9 cellular contexts compared by ENCODE assay signal in the genomic region with DNA sequence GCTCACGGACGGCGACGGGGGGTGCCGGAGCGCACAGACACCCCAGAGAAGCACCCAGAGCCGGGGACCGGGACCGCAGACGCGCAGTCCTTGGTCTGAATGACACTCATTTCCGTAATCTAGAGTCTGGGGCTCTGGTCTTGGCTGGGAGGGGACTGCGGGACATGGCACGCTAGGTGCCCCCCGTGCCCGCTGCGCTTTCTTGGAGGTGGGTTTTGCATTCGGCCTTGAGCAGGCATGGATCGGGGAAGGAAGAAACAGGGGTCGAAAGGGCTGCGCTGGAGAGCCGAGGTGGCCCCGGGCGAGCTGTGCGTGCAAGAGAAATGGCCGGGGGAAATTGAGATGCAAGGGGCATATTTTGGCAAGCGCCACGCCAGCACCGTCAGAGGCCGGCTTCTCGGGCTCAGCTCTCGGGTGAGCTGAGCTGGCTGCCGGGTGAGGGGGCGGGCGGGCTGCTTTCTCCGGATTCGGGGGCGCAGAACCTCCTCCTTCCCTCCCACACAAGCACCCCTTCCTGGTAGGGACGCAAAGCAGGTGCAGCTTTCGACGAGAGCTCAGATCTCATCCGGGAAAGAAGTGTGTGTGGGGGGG. TPM values are rescaled to one million over a fixed set of nuclear protein-coding genes. Genes with fewer than 3 reads are reported as not detected.
A peak's percentile ranks its signal among the peaks of the same experiment; 100 is the strongest.
DNase-seq lines count a peak whose midpoint lies in the region; ATAC-seq and TF ChIP-seq lines count a peak whose summit lies in the region.
"Had no signal": no experiment of that assay in that cellular context is flagged by ENCODE, and none has a peak within 500 bp of the region (broad histone marks: within the 10 kb centered on the region; RNA-seq: fewer than 3 reads in every experiment).

No MANE protein-coding gene starts in this region.

- H3K4me1 Mint-ChIP-seq in brain: peaks cover 47% of the 10 kb centered on the region

- H3K4me3 ChIP-seq in heart left ventricle (peak overlapping the region; percentile 38 to 63 (median 50)), muscle layer of duodenum (ENCODE audit: low read depth in 1 of 2, low read length in 2 of 2) (peak overlapping the region; percentile 7 to 60), upper lobe of right lung (peak overlapping the region; percentile 39)

- H3K27me3 ChIP-seq in heart left ventricle: peaks cover 2 to 62% (median 37%) of the 10 kb centered on the region in 9 donors
- H3K27me3 ChIP-seq in muscle layer of duodenum (ENCODE audit: low read depth, low read length): peaks cover 47% of the 10 kb centered on the region
- H3K27me3 ChIP-seq in upper lobe of right lung: peaks cover 41% of the 10 kb centered on the region

- TF ChIP-seq CTCF in heart left ventricle (IDR thresholded peaks at IDR 0.05) (no peak), brain (conservative IDR thresholded peaks at IDR 0.05) (no peak), upper lobe of right lung (IDR thresholded peaks at IDR 0.05) (no peak)

- H3K4me1 ChIP-seq in heart left ventricle (peaks cover 0 to 35% (median 13%) of the 10 kb centered on the region in 12 donors), muscle layer of duodenum (ENCODE audit: control insufficient read depth in 1 of 2, insufficient read depth in 2 of 2, low read length in 2 of 2) (peaks cover 0 to 25% of the 10 kb centered on the region in 2 donors), upper lobe of right lung (peaks cover 8% of the 10 kb centered on the region)

- WGBS in heart left ventricle, 4 donors: 1 to 2% (median 1%) methylated on average over 15 to 42 of the region's 42 CpGs

- H3K27ac Mint-ChIP-seq in brain: peak overlapping the region; percentile 81 to 98 (median 97)

- ATAC-seq in heart left ventricle: peak in 1 of 4 donors; percentile 4
- ATAC-seq in left cardiac atrium: no peak
- no peak for ATAC-seq in upper lobe of right lung
- ATAC-seq in HG03354 (IDR thresholded peaks at IDR 0.05; ENCODE audit: poor library complexity, severe bottlenecking, unreplicated experiment): no peak

- H3K36me3 ChIP-seq in heart left ventricle (no peaks in the 10 kb centered on the region), muscle layer of duodenum (ENCODE audit: control insufficient read depth in 1 of 2, insufficient read depth in 2 of 2, low read length in 2 of 2) (no peaks in the 10 kb centered on the region), upper lobe of right lung (no peaks in the 10 kb centered on the region)

- no peaks in the 10 kb centered on the region for H3K36me3 Mint-ChIP-seq in brain

- no peak for TF ChIP-seq POLR2A in heart left ventricle (IDR thresholded peaks at IDR 0.05)

- H3K9me3 Mint-ChIP-seq in brain: peaks cover 0 to 3% (median 0%) of the 10 kb centered on the region in 5 experiments

- peak overlapping the region in 2 of 12 donors; percentile 33 to 50 for H3K27ac ChIP-seq in heart left ventricle
- no peak overlapping the region for H3K27ac ChIP-seq in muscle layer of duodenum (ENCODE audit: low read length)
- no peak overlapping the region for H3K27ac ChIP-seq in upper lobe of right lung

- peak overlapping the region; percentile 94 to 100 (median 97) for H3K4me3 Mint-ChIP-seq in brain

- intact Hi-C loops in heart left ventricle (cut with DNase I): loop anchor here in 1 of 10 donors (5.0 kb wide), 1 partner anchor 195 kb away; no protein-coding TSS in a partner anchor
- intact Hi-C loops in left cardiac atrium (cut with DNase I): no loop called here
- intact Hi-C loops in upper lobe of right lung (cut with DNase I): no loop called here

- no peaks in the 10 kb centered on the region for H3K9me3 ChIP-seq in heart left ventricle
- no peaks in the 10 kb centered on the region for H3K9me3 ChIP-seq in muscle layer of duodenum (ENCODE audit: control insufficient read depth in 1 of 2, low read length in 2 of 2)
- H3K9me3 ChIP-seq in upper lobe of right lung: no peaks in the 10 kb centered on the region

- H3K27me3 Mint-ChIP-seq in brain: peaks cover 33% of the 10 kb centered on the region

- DNase-seq in heart left ventricle (no peak), left cardiac atrium (no peak), upper lobe of right lung (peak; percentile 55), DMS153 (lab: John Stamatoyannopoulos, UW) (no peak)
- DNase-seq in activated effector memory CD4-positive, alpha-beta T cell treated with anti-CD3 and anti-CD28 coated beads, Interleukin-2, amount 50 U/mL, for 16 hours: no peak

RNA-seq across cellular contexts. Expression of gene NTRK3, which starts 0.9 kb away (rescaled TPM):
- 1 to 10 TPM in 8 of 9 donors, under 1 TPM in 1; 0.56 to 6.8 (median 2.0) TPM for total RNA-seq in heart left ventricle
- polyA plus RNA-seq in heart left ventricle: 1 to 10 TPM in 1 of 2 donors, under 1 TPM in 1; 0.53 to 2.4 TPM
- 1 to 10 TPM; 3.3 to 6.9 TPM for total RNA-seq in left cardiac atrium
- 12.5 TPM for polyA plus RNA-seq in brain (ENCODE audit: insufficient read depth, low read depth, low replicate concordance)
- 2.8 TPM for total RNA-seq in upper lobe of right lung
- total RNA-seq: T-helper 2 cell treated with Interferon-gamma antibody and Interleukin-4, amounts not matched to agents 100 ng/mL and 5 ng/mL, for 36 hours had no signal
